ENCODE assay signal across 8 cellular contexts in the genomic region with DNA sequence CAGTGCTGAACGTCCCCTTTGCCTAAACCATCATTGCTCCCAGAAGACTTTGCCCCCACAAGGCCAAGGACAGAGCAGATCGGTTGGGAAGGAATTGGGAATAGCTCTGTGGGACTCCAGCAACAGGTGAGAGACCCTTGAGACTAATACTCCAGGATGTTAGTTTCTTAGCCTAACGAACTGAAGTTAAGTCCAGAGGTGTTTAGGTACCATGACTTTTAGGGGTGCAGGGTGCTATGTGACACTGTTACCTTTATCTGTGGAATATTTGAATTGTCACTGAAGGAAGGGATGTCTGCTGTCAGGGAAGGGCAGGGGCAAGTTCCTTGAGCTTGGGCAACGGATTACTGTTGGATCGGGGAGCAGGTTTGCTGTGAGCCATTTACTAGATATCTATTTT. TPM values are rescaled to one million over a fixed set of nuclear protein-coding genes. Genes with fewer than 3 reads are reported as not detected.
DNase-seq lines count a peak whose midpoint lies in the region; ATAC-seq and TF ChIP-seq lines count a peak whose summit lies in the region.

No MANE protein-coding gene starts in this region.

- H3K4me3 ChIP-seq in CD8-positive, alpha-beta memory T cell (ENCODE audit: low read length) = no peak overlapping the region
- H3K4me3 ChIP-seq in OCI-LY3 (ENCODE audit: low read length) (no peak overlapping the region), epithelial cell of esophagus (ENCODE audit: low read length) (peak overlapping the region; percentile 96)

- H3K9me3 Mint-ChIP-seq in CD8-positive, alpha-beta memory T cell = no peaks in the 10 kb centered on the region
- H3K9me3 Mint-ChIP-seq in osteocyte (ENCODE audit: unreplicated experiment) = no peaks in the 10 kb centered on the region

- no peaks in the 10 kb centered on the region for H3K36me3 ChIP-seq in CD8-positive, alpha-beta memory T cell (ENCODE audit: insufficient read depth, low read length)
- H3K36me3 ChIP-seq in OCI-LY3 (replicated peaks; ENCODE audit: low read depth, low read length) = peaks cover 5% of the 10 kb centered on the region

- H3K27me3 ChIP-seq in CD8-positive, alpha-beta memory T cell (ENCODE audit: insufficient read depth, low read length, poor library complexity, severe bottlenecking) = no peaks in the 10 kb centered on the region
- no peaks in the 10 kb centered on the region for H3K27me3 ChIP-seq in OCI-LY3 (ENCODE audit: low read depth, low read length)

- DNase-seq in CD8-positive, alpha-beta memory T cell = no peak
- DNase-seq in epithelial cell of esophagus (ENCODE audit: low read depth) (no peak), osteocyte (ENCODE audit: extremely low spot score, unreplicated experiment) (no peak), DMS 273 treated with DMSO at 0.1 percent for 48 hours (lab: John Stamatoyannopoulos, UW) (no peak), NCI-H526 (lab: John Stamatoyannopoulos, UW) (no peak), NCI-H2029 (lab: John Stamatoyannopoulos, UW) (no peak)

- H3K4me1 Mint-ChIP-seq in CD8-positive, alpha-beta memory T cell = peaks cover 50 to 75% (median 51%) of the 10 kb centered on the region in 3 donors
- peaks cover 54% of the 10 kb centered on the region for H3K4me1 Mint-ChIP-seq in osteocyte (ENCODE audit: unreplicated experiment)

- H3K27ac Mint-ChIP-seq in CD8-positive, alpha-beta memory T cell = peak overlapping the region; percentile 24 to 99 (median 84)
- peak overlapping the region; percentile 99 for H3K27ac Mint-ChIP-seq in osteocyte (ENCODE audit: unreplicated experiment)

- ATAC-seq in HG03159 (IDR thresholded peaks at IDR 0.05; ENCODE audit: unreplicated experiment) = no peak

- CTCF ChIA-PET in CD8-positive, alpha-beta memory T cell (lab: Charles Lee) = no interaction called here

- H3K4me2 ChIP-seq in OCI-LY3 (ENCODE audit: low read length) = peak overlapping the region; percentile 86

- peaks cover 55% of the 10 kb centered on the region for H3K79me2 ChIP-seq in OCI-LY3 (ENCODE audit: low read length)

- no peak overlapping the region for H3K27ac ChIP-seq in CD8-positive, alpha-beta memory T cell (ENCODE audit: low read depth, low read length)
- no peak overlapping the region for H3K27ac ChIP-seq in OCI-LY3 (ENCODE audit: low read length)

- H3K9me3 ChIP-seq in CD8-positive, alpha-beta memory T cell (ENCODE audit: low read length) = no peaks in the 10 kb centered on the region
- no peaks in the 10 kb centered on the region for H3K9me3 ChIP-seq in OCI-LY3 (ENCODE audit: insufficient read depth, low read length)

- peaks cover 0 to 4% of the 10 kb centered on the region in 2 donors for H3K27me3 Mint-ChIP-seq in CD8-positive, alpha-beta memory T cell
- H3K27me3 Mint-ChIP-seq in osteocyte (ENCODE audit: unreplicated experiment) = no peaks in the 10 kb centered on the region

- TF ChIP-seq CTCF in OCI-LY3 (IDR thresholded peaks at IDR 0.05; ENCODE audit: low read depth, low read length) (no peak), epithelial cell of esophagus (IDR thresholded peaks at IDR 0.05; ENCODE audit: insufficient read depth, low read depth, low read length, missing control alignments) (no peak), osteocyte (IDR thresholded peaks at IDR 0.05) (no peak)

- no peak overlapping the region for H3K9ac ChIP-seq in OCI-LY3 (ENCODE audit: low read length)

- peak overlapping the region; percentile 83 to 94 (median 87) for H3K4me3 Mint-ChIP-seq in CD8-positive, alpha-beta memory T cell
- H3K4me3 Mint-ChIP-seq in osteocyte (ENCODE audit: unreplicated experiment) = peak overlapping the region; percentile 95

- H4K20me1 ChIP-seq in OCI-LY3 (ENCODE audit: insufficient read depth, low read length) = peaks cover 12% of the 10 kb centered on the region; the same call in 1 of the 2 replicates

- peaks cover 0 to 18% (median 10%) of the 10 kb centered on the region in 3 donors for H3K36me3 Mint-ChIP-seq in CD8-positive, alpha-beta memory T cell
- H3K36me3 Mint-ChIP-seq in osteocyte (ENCODE audit: unreplicated experiment) = peaks cover 4% of the 10 kb centered on the region

- peaks cover 41% of the 10 kb centered on the region for H3K4me1 ChIP-seq in CD8-positive, alpha-beta memory T cell (ENCODE audit: insufficient read depth, low read length)
- H3K4me1 ChIP-seq in OCI-LY3 (ENCODE audit: low read length) = peaks cover 22% of the 10 kb centered on the region

- no peak overlapping the region for H2AFZ ChIP-seq in OCI-LY3 (ENCODE audit: low read depth, low read length)

- POLR2A ChIA-PET in CD8-positive, alpha-beta memory T cell (lab: Charles Lee) = interaction anchor here (0.6 kb wide), 1 partner anchor 187 kb away, joined by 3 read pairs; no protein-coding TSS in a partner anchor

RNA-seq across cellular contexts. Expression of gene BLCAP, which starts 1.9 kb away (rescaled TPM):
- total RNA-seq in CD8-positive, alpha-beta memory T cell = 10 to 100 TPM; 37.5 to 40.9 TPM
- 74.7 TPM for polyA plus RNA-seq in CD8-positive, alpha-beta memory T cell
- total RNA-seq in osteocyte = 71.9 and 74.5 TPM in 2 replicates

RNA-seq across cellular contexts. Expression of gene NNAT, which starts 4.8 kb away (rescaled TPM):
- total RNA-seq in CD8-positive, alpha-beta memory T cell = under 1 TPM in 1 of 2 experiments, not detected in 1; 0.33 TPM
- polyA plus RNA-seq in CD8-positive, alpha-beta memory T cell = not detected
- 14.7 and 14.9 TPM in 2 replicates for total RNA-seq in osteocyte

Comparison
In these comparisons a context has a peak if more than half of its experiments do, and no peak if none do; other contexts are left out.
1. RNA of gene NNAT, which starts 4.8 kb away (total RNA-seq): 14.7 to 14.9 TPM in osteocyte; 0.33 TPM in CD8-positive, alpha-beta memory T cell; every median in the first group is over 10 times any median in the second.